Comparison of ENCODE assay signal across 1 cellular context in the genomic region with DNA sequence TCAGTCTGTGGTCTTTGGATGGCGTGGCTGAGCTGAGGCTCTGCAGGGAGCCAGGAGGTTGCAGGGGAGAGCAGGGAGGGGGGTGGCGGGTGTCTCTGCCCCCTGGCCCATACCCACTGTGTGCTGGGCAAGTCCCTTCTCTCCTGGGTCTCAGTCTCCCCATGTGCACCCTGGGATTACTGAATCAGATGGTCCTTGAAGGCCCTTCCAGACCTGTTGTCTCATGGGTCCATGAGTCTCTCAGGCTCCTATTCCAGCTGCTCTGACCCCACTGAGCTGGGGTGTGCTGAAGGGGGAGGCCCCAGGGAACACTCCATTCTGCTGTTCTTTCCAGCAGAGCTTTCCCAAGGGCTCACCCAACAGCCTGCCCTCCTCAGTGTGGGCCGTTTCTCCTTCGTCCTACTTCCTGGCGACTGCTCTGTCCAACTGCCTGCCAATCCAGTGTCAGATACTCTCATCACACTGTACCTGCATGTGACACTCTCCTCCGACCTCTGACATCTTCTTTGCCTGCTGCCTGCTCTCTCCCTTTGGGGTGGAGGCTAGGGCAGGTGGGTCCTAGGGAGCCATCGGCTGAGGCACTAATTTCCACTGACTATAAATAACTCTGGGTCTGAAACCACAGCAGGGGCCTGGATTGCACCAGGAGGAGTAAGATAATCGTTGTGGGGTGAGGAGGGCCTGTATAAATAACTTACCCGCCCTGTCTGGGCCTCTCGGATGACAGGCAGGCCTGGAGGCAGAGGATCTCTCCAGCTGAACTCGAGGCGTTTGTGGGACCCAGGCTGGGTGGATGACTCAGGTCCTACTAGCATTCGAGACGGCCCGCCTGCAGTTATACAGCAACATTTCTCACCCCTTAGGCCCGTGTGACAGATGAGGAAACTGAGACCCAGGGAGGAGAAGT.
TF ChIP-seq lines count a peak whose summit lies in the region.

No MANE protein-coding gene starts in this region.

TF ChIP-seq in IMR-90, 13 proteins besides CTCF, POLR2A, EP300 and RAD21 (continued from another document):
- TF ChIP-seq, protein P1, sequence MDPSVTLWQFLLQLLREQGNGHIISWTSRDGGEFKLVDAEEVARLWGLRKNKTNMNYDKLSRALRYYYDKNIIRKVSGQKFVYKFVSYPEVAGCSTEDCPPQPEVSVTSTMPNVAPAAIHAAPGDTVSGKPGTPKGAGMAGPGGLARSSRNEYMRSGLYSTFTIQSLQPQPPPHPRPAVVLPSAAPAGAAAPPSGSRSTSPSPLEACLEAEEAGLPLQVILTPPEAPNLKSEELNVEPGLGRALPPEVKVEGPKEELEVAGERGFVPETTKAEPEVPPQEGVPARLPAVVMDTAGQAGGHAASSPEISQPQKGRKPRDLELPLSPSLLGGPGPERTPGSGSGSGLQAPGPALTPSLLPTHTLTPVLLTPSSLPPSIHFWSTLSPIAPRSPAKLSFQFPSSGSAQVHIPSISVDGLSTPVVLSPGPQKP (IDR thresholded peaks at IDR 0.05; ENCODE audit: borderline replicate concordance, low read depth, low read length), result no peak
- TF ChIP-seq BHLHE40 (IDR thresholded peaks at IDR 0.05; ENCODE audit: low read depth, low read length), result peak; percentile 63
